In genomic region chr14:37585971-37586759, GRCh38 we compare ENCODE assay signal across 1 cellular context.
TF ChIP-seq lines count a peak whose summit lies in the region.

No MANE protein-coding gene starts in this region.

TF ChIP-seq in IMR-90, 13 proteins besides CTCF, POLR2A, EP300 and RAD21 (continued from another document):
- 0 out of 2 replicates have a peak, but pooled peaks have one; percentile 9 for TF ChIP-seq CEBPB (IDR thresholded peaks at IDR 0.05; ENCODE audit: low read depth, low read length)
